Comparison of ENCODE assay signal across 1 cellular context in genomic region chr2:120398961-120399888, GRCh38.
TF ChIP-seq lines count a peak whose summit lies in the region.

No MANE protein-coding gene starts in this region.

TF ChIP-seq in HepG2, 621 proteins besides CTCF, POLR2A, EP300 and RAD21 (continued from another document and continues in another):
- TF ChIP-seq, protein P1, sequence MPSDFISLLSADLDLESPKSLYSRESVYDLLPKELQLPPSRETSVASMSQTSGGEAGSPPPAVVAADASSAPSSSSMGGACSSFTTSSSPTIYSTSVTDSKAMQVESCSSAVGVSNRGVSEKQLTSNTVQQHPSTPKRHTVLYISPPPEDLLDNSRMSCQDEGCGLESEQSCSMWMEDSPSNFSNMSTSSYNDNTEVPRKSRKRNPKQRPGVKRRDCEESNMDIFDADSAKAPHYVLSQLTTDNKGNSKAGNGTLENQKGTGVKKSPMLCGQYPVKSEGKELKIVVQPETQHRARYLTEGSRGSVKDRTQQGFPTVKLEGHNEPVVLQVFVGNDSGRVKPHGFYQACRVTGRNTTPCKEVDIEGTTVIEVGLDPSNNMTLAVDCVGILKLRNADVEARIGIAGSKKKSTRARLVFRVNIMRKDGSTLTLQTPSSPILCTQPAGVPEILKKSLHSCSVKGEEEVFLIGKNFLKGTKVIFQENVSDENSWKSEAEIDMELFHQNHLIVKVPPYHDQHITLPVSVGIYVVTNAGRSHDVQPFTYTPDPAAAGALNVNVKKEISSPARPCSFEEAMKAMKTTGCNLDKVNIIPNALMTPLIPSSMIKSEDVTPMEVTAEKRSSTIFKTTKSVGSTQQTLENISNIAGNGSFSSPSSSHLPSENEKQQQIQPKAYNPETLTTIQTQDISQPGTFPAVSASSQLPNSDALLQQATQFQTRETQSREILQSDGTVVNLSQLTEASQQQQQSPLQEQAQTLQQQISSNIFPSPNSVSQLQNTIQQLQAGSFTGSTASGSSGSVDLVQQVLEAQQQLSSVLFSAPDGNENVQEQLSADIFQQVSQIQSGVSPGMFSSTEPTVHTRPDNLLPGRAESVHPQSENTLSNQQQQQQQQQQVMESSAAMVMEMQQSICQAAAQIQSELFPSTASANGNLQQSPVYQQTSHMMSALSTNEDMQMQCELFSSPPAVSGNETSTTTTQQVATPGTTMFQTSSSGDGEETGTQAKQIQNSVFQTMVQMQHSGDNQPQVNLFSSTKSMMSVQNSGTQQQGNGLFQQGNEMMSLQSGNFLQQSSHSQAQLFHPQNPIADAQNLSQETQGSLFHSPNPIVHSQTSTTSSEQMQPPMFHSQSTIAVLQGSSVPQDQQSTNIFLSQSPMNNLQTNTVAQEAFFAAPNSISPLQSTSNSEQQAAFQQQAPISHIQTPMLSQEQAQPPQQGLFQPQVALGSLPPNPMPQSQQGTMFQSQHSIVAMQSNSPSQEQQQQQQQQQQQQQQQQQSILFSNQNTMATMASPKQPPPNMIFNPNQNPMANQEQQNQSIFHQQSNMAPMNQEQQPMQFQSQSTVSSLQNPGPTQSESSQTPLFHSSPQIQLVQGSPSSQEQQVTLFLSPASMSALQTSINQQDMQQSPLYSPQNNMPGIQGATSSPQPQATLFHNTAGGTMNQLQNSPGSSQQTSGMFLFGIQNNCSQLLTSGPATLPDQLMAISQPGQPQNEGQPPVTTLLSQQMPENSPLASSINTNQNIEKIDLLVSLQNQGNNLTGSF (CRISPR knock-in tag; IDR thresholded peaks at IDR 0.05), result no peak; the same call in 1 of the 2 replicates
- TF ChIP-seq, protein P2, sequence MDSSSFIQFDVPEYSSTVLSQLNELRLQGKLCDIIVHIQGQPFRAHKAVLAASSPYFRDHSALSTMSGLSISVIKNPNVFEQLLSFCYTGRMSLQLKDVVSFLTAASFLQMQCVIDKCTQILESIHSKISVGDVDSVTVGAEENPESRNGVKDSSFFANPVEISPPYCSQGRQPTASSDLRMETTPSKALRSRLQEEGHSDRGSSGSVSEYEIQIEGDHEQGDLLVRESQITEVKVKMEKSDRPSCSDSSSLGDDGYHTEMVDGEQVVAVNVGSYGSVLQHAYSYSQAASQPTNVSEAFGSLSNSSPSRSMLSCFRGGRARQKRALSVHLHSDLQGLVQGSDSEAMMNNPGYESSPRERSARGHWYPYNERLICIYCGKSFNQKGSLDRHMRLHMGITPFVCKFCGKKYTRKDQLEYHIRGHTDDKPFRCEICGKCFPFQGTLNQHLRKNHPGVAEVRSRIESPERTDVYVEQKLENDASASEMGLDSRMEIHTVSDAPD (CRISPR knock-in tag; IDR thresholded peaks at IDR 0.05), result peak; percentile 54; the same call in 1 of the 2 replicates
- TF ChIP-seq ZNF282 (IDR thresholded peaks at IDR 0.05; ENCODE audit: partially characterized antibody) (no peak), NR2F1 (CRISPR knock-in tag; IDR thresholded peaks at IDR 0.05) (peak; percentile 69 to 73; a peak in 3 of 4 replicates), ZBTB10 (CRISPR knock-in tag; IDR thresholded peaks at IDR 0.05; ENCODE audit: borderline replicate concordance) (peak; percentile 78; the same call in 1 of the 2 replicates), ZNF597 (CRISPR knock-in tag; IDR thresholded peaks at IDR 0.05) (no peak), SATB2 (CRISPR knock-in tag; IDR thresholded peaks at IDR 0.05) (0 out of 2 replicates have a peak, but pooled peaks have one; percentile 62), ZBTB1 (CRISPR knock-in tag; IDR thresholded peaks at IDR 0.05; ENCODE audit: borderline replicate concordance) (no peak; the same call in 1 of the 2 replicates), TAF15 (IDR thresholded peaks at IDR 0.05; ENCODE audit: low read depth, low read length, poor library complexity, severe bottlenecking) (no peak), ZNF629 (CRISPR knock-in tag; conservative IDR thresholded peaks at IDR 0.05) (peak; percentile 49; the same call in 1 of the 2 replicates), MTF1 (CRISPR knock-in tag; IDR thresholded peaks at IDR 0.05) (no peak), ZNF446 (CRISPR knock-in tag; IDR thresholded peaks at IDR 0.05) (no peak), NFE2 (CRISPR knock-in tag; IDR thresholded peaks at IDR 0.05) (no peak), ZNF703 (CRISPR knock-in tag; IDR thresholded peaks at IDR 0.05; ENCODE audit: borderline replicate concordance) (no peak), PRPF4 (IDR thresholded peaks at IDR 0.05; ENCODE audit: low read depth, low read length, poor library complexity, severe bottlenecking) (no peak), ATF5 (CRISPR knock-in tag; IDR thresholded peaks at IDR 0.05; ENCODE audit: low read depth) (no peak), NCOR1 (IDR thresholded peaks at IDR 0.05; ENCODE audit: borderline replicate concordance, low read length) (no peak; the same call in 1 of the 2 replicates), IKZF1 (IDR thresholded peaks at IDR 0.05) (no peak), ZNF570 (CRISPR knock-in tag; IDR thresholded peaks at IDR 0.05; ENCODE audit: borderline replicate concordance) (no peak), ASH2L (IDR thresholded peaks at IDR 0.05; ENCODE audit: insufficient read length, low read depth, low read length) (peak; percentile 77), ZNF775 (CRISPR knock-in tag; IDR thresholded peaks at IDR 0.05; ENCODE audit: borderline replicate concordance) (0 out of 2 replicates have a peak, but pooled peaks have one; percentile 53), ZFP41 (CRISPR knock-in tag; IDR thresholded peaks at IDR 0.05; ENCODE audit: borderline replicate concordance) (no peak), ELF4 (CRISPR knock-in tag; IDR thresholded peaks at IDR 0.05; ENCODE audit: borderline replicate concordance) (no peak; the same call in 1 of the 2 replicates), ZSCAN12 (CRISPR knock-in tag; IDR thresholded peaks at IDR 0.05) (no peak)
- TF ChIP-seq, protein P3, sequence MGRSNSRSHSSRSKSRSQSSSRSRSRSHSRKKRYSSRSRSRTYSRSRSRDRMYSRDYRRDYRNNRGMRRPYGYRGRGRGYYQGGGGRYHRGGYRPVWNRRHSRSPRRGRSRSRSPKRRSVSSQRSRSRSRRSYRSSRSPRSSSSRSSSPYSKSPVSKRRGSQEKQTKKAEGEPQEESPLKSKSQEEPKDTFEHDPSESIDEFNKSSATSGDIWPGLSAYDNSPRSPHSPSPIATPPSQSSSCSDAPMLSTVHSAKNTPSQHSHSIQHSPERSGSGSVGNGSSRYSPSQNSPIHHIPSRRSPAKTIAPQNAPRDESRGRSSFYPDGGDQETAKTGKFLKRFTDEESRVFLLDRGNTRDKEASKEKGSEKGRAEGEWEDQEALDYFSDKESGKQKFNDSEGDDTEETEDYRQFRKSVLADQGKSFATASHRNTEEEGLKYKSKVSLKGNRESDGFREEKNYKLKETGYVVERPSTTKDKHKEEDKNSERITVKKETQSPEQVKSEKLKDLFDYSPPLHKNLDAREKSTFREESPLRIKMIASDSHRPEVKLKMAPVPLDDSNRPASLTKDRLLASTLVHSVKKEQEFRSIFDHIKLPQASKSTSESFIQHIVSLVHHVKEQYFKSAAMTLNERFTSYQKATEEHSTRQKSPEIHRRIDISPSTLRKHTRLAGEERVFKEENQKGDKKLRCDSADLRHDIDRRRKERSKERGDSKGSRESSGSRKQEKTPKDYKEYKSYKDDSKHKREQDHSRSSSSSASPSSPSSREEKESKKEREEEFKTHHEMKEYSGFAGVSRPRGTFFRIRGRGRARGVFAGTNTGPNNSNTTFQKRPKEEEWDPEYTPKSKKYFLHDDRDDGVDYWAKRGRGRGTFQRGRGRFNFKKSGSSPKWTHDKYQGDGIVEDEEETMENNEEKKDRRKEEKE (IDR thresholded peaks at IDR 0.05), result no peak
- TF ChIP-seq, protein P4, sequence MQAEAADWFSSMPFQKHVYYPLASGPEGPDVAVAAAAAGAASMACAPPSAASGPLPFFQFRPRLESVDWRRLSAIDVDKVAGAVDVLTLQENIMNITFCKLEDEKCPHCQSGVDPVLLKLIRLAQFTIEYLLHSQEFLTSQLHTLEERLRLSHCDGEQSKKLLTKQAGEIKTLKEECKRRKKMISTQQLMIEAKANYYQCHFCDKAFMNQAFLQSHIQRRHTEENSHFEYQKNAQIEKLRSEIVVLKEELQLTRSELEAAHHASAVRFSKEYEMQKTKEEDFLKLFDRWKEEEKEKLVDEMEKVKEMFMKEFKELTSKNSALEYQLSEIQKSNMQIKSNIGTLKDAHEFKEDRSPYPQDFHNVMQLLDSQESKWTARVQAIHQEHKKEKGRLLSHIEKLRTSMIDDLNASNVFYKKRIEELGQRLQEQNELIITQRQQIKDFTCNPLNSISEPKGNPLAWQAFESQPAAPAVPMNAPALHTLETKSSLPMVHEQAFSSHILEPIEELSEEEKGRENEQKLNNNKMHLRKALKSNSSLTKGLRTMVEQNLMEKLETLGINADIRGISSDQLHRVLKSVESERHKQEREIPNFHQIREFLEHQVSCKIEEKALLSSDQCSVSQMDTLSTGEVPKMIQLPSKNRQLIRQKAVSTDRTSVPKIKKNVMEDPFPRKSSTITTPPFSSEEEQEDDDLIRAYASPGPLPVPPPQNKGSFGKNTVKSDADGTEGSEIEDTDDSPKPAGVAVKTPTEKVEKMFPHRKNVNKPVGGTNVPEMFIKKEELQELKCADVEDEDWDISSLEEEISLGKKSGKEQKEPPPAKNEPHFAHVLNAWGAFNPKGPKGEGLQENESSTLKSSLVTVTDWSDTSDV (CRISPR knock-in tag; IDR thresholded peaks at IDR 0.05), result peak; percentile 15; the same call in 1 of the 2 replicates
- TF ChIP-seq, protein P5, sequence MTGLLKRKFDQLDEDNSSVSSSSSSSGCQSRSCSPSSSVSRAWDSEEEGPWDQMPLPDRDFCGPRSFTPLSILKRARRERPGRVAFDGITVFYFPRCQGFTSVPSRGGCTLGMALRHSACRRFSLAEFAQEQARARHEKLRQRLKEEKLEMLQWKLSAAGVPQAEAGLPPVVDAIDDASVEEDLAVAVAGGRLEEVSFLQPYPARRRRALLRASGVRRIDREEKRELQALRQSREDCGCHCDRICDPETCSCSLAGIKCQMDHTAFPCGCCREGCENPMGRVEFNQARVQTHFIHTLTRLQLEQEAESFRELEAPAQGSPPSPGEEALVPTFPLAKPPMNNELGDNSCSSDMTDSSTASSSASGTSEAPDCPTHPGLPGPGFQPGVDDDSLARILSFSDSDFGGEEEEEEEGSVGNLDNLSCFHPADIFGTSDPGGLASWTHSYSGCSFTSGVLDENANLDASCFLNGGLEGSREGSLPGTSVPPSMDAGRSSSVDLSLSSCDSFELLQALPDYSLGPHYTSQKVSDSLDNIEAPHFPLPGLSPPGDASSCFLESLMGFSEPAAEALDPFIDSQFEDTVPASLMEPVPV (CRISPR knock-in tag; IDR thresholded peaks at IDR 0.05), result peak; percentile 89
